10 cellular contexts compared by ENCODE assay signal in genomic region chr2:96245609-96246390, GRCh38. TPM values are rescaled to one million over a fixed set of nuclear protein-coding genes. Genes with fewer than 3 reads are reported as not detected.
DNase-seq lines count a peak whose midpoint lies in the region; ATAC-seq, FAIRE-seq and TF ChIP-seq lines count a peak whose summit lies in the region.
"Had no signal": no experiment of that assay in that cellular context is flagged by ENCODE, and none has a peak within 500 bp of the region (broad histone marks: within the 10 kb centered on the region; RNA-seq: fewer than 3 reads in every experiment).

No MANE protein-coding gene starts in this region.

- DNase-seq in GM23248 = peak; percentile 47
- peak; percentile 74 for DNase-seq in OCI-LY7 (ENCODE audit: low spot score)
- no peak for DNase-seq in colonic mucosa
- no peak for DNase-seq in DMS 273 treated with DMSO at 0.1 percent for 48 hours (lab: John Stamatoyannopoulos, UW)
- DNase-seq in small intestine = no peak

- TF ChIP-seq CTCF in OCI-LY7 (conservative IDR thresholded peaks at IDR 0.05; ENCODE audit: low read length) (0 out of 2 replicates have a peak, but pooled peaks have one; percentile 15), colonic mucosa (IDR thresholded peaks at IDR 0.05) (no peak), neutrophil (IDR thresholded peaks at IDR 0.05) (peak; percentile 70)

- intact Hi-C loops in OCI-LY7 (cut with micrococcal nuclease; ENCODE audit: unreplicated experiment) = no loop called here
- intact Hi-C loops in colonic mucosa (cut with DNase I) = no loop called here

- H3F3A ChIP-seq in GM23248 (ENCODE audit: insufficient read depth) = peaks cover 40% of the 10 kb centered on the region

- BruUV-seq in OCI-LY7 (replicated peaks; lab: Mats Ljungman, UMichigan) = no TSS peak

- no peak overlapping the region for H3K4me3 ChIP-seq in GM23248
- H3K4me3 ChIP-seq in OCI-LY7 (ENCODE audit: low read depth, low read length, poor library complexity, severe bottlenecking) = no peak overlapping the region
- H3K4me3 ChIP-seq in colonic mucosa = no peak overlapping the region
- H3K4me3 ChIP-seq in neutrophil (ENCODE audit: low read depth in 1 of 2, low read length in 1 of 2) = peak overlapping the region; percentile 5 to 31
- H3K4me3 ChIP-seq in small intestine (ENCODE audit: low read depth in 1 of 2, low read length in 2 of 2) = no peak overlapping the region

- H4K20me1 ChIP-seq in GM23248 (ENCODE audit: insufficient read depth) (no peaks in the 10 kb centered on the region), OCI-LY7 (ENCODE audit: insufficient read depth, low read length) (no peaks in the 10 kb centered on the region)

- H3K9me3 ChIP-seq in GM23248 (ENCODE audit: low read depth) (no peaks in the 10 kb centered on the region), OCI-LY7 (ENCODE audit: low read length) (no peaks in the 10 kb centered on the region), colonic mucosa (no peaks in the 10 kb centered on the region), neutrophil (no peaks in the 10 kb centered on the region), small intestine (ENCODE audit: control insufficient read depth, low read depth) (no peaks in the 10 kb centered on the region)

- 88 to 89% methylated on average over 8 of the region's 8 CpGs for WGBS in GM23248 (ENCODE audit: low coverage in 1 of 2, low lambda C conversion rate in 2 of 2, missing lambda C conversion rate in 2 of 2), 2 experiments
- WGBS in small intestine, 3 donors = 85 to 93% (median 89%) methylated on average over 8 of the region's 8 CpGs

- H3K9me2 ChIP-seq in GM23248 (ENCODE audit: insufficient read depth) (no peaks in the 10 kb centered on the region), OCI-LY7 (ENCODE audit: insufficient read depth, low read length) (no peaks in the 10 kb centered on the region)

- FAIRE-seq in small intestine (lab: Jason Lieb, UNC) = no peak
- FAIRE-seq: H54, RCC 7860 had no signal

- H3K36me3 ChIP-seq in GM23248 (ENCODE audit: low read depth) (no peaks in the 10 kb centered on the region), OCI-LY7 (ENCODE audit: insufficient read depth, low read length) (peaks cover 10% of the 10 kb centered on the region), colonic mucosa (no peaks in the 10 kb centered on the region), neutrophil (peaks cover 28% of the 10 kb centered on the region), small intestine (ENCODE audit: control insufficient read depth in 2 of 2, insufficient read depth in 2 of 2, low read length in 2 of 2) (peaks cover 0 to 3% of the 10 kb centered on the region in 2 donors)

- H3K4me1 ChIP-seq in GM23248 (ENCODE audit: insufficient read depth) = peaks cover 26% of the 10 kb centered on the region
- peaks cover 49% of the 10 kb centered on the region for H3K4me1 ChIP-seq in OCI-LY7 (ENCODE audit: insufficient read depth, low read length, poor library complexity, severe bottlenecking)
- no peaks in the 10 kb centered on the region for H3K4me1 ChIP-seq in colonic mucosa
- peaks cover 64 to 73% of the 10 kb centered on the region in 2 experiments for H3K4me1 ChIP-seq in neutrophil (ENCODE audit: control insufficient read depth in 1 of 2, insufficient read depth in 1 of 2, low read depth in 1 of 2, low read length in 1 of 2)
- peaks cover 0 to 5% of the 10 kb centered on the region in 2 donors for H3K4me1 ChIP-seq in small intestine (ENCODE audit: control insufficient read depth in 2 of 2, insufficient read depth in 1 of 2, low read depth in 1 of 2, low read length in 1 of 2)

- ATAC-seq in HG02870 (IDR thresholded peaks at IDR 0.05; ENCODE audit: unreplicated experiment) (no peak), GM18909 (IDR thresholded peaks at IDR 0.05; ENCODE audit: poor library complexity, unreplicated experiment) (no peak)

- H3K79me2 ChIP-seq in GM23248 (ENCODE audit: insufficient read depth) (no peaks in the 10 kb centered on the region), OCI-LY7 (ENCODE audit: insufficient read depth, low read depth, low read length) (no peaks in the 10 kb centered on the region)

- H3K27me3 ChIP-seq in GM23248 (replicated peaks; ENCODE audit: insufficient read depth) = no peaks in the 10 kb centered on the region
- H3K27me3 ChIP-seq in colonic mucosa = no peaks in the 10 kb centered on the region
- H3K27me3 ChIP-seq in neutrophil = no peaks in the 10 kb centered on the region
- H3K27me3 ChIP-seq in small intestine (ENCODE audit: control insufficient read depth in 2 of 2, insufficient read depth in 2 of 2, low read length in 2 of 2) = no peaks in the 10 kb centered on the region

- CTCF ChIA-PET in OCI-LY7 (lab: Charles Lee; ENCODE audit: unreplicated experiment) = interaction anchor here (1.8 kb wide), 1 partner anchor 14 kb away, joined by 6 read pairs; no protein-coding TSS in a partner anchor

- no peak overlapping the region for H3K27ac ChIP-seq in GM23248
- peak overlapping the region; percentile 39 for H3K27ac ChIP-seq in OCI-LY7 (ENCODE audit: low read depth, low read length, poor library complexity, severe bottlenecking)
- H3K27ac ChIP-seq in colonic mucosa = peak overlapping the region; percentile 17
- peak overlapping the region; percentile 99 for H3K27ac ChIP-seq in neutrophil
- H3K27ac ChIP-seq in small intestine (ENCODE audit: low read depth in 1 of 2, low read length in 1 of 2) = peak overlapping the region in 1 of 2 donors; percentile 33

- POLR2A ChIA-PET in OCI-LY7 (lab: Charles Lee) = interaction anchor here (1.1 to 2.1 kb wide), 4 partner anchors 10 to 15 kb away, joined by 4 to 7 read pairs (median 5); no protein-coding TSS in a partner anchor

- H3K4me2 ChIP-seq in GM23248 (ENCODE audit: unreplicated experiment) = no peak overlapping the region
- H3K4me2 ChIP-seq in OCI-LY7 (ENCODE audit: low read length) = peak overlapping the region; percentile 38; the same call in 1 of the 2 replicates

- H3K9ac ChIP-seq in GM23248 (no peak overlapping the region), colonic mucosa (ENCODE audit: low read depth in 2 of 2, low read length in 2 of 2) (no peak overlapping the region)

- in situ Hi-C loops in GM23248 (cut with MboI) = no loop called here

- no peak overlapping the region for H2AFZ ChIP-seq in GM23248
- H2AFZ ChIP-seq in OCI-LY7 (ENCODE audit: low read length) = peak overlapping the region; percentile 4; the same call in 1 of the 2 replicates

RNA-seq across cellular contexts. Expression of gene TMEM127, which starts 20.0 kb away (rescaled TPM):
- total RNA-seq in GM23248 (2014; rRNA removed; shearing (Covaris generic)) = 43.6 and 46.8 TPM in 2 replicates
- polyA plus RNA-seq in GM23248 (2016; fragmentation: Nextera tagmentation; extraction: Ambion mirVana) (33.4 and 34.0 TPM in 2 replicates), small intestine (10 to 100 TPM; 12.1 to 27.6 (median 14.6) TPM)
- 12.0 and 12.1 TPM in 2 replicates for total RNA-seq in OCI-LY7 (2014; rRNA removed; shearing (Covaris generic))
- total RNA-seq in OCI-LY7 (2022) (20.4 and 21.1 TPM in 2 replicates), colonic mucosa (10 to 100 TPM; 61.9 to 81.1 TPM)

RNA-seq across cellular contexts. Expression of gene CIAO1, which starts 20.2 kb away (rescaled TPM):
- 110 and 126 TPM in 2 replicates for total RNA-seq in GM23248 (2014; rRNA removed; shearing (Covaris generic))
- polyA plus RNA-seq in GM23248 (2016; fragmentation: Nextera tagmentation; extraction: Ambion mirVana) (69.3 and 71.1 TPM in 2 replicates), small intestine (10 to 100 TPM; 50.3 to 59.9 (median 53.2) TPM)
- 89.8 and 128 TPM in 2 replicates for total RNA-seq in OCI-LY7 (2014; rRNA removed; shearing (Covaris generic))
- total RNA-seq in OCI-LY7 (2022) (85.2 and 89.6 TPM in 2 replicates), colonic mucosa (10 to 100 TPM; 56.0 to 75.5 TPM)

RNA-seq across cellular contexts. Expression of gene STARD7, which starts 37.2 kb away (rescaled TPM):
- 120 and 129 TPM in 2 replicates for total RNA-seq in GM23248 (2014; rRNA removed; shearing (Covaris generic))
- polyA plus RNA-seq in GM23248 (2016; fragmentation: Nextera tagmentation; extraction: Ambion mirVana) = 93.3 and 94.2 TPM in 2 replicates
- total RNA-seq in OCI-LY7 (2014; rRNA removed; shearing (Covaris generic)) = 208 and 239 TPM in 2 replicates
- 186 and 206 TPM in 2 replicates for total RNA-seq in OCI-LY7 (2022)
- total RNA-seq in colonic mucosa = 100 to 1,000 TPM; 102 to 179 TPM
- 10 to 100 TPM; 44.5 to 84.5 (median 48.9) TPM for polyA plus RNA-seq in small intestine

RNA-seq across cellular contexts. Expression of gene SNRNP200, which starts 59.5 kb away (rescaled TPM):
- total RNA-seq in GM23248 (2014; rRNA removed; shearing (Covaris generic)) = 30.6 and 34.2 TPM in 2 replicates
- 40.5 and 41.8 TPM in 2 replicates for polyA plus RNA-seq in GM23248 (2016; fragmentation: Nextera tagmentation; extraction: Ambion mirVana)
- 76.0 and 79.3 TPM in 2 replicates for total RNA-seq in OCI-LY7 (2014; rRNA removed; shearing (Covaris generic))
- total RNA-seq in OCI-LY7 (2022) = 213 and 216 TPM in 2 replicates
- total RNA-seq in colonic mucosa = 100 to 1,000 TPM in 1 of 2 donors, 10 to 100 TPM in 1; 90.4 to 127 TPM
- polyA plus RNA-seq in small intestine = 10 to 100 TPM; 55.4 to 72.0 (median 61.7) TPM

Comparison
In these comparisons a context has a peak if more than half of its experiments do, and no peak if none do; other contexts are left out.
1. DNase-seq: peak in GM23248 (single experiment) and OCI-LY7 (single experiment); none in colonic mucosa (single experiment), DMS 273 treated with DMSO at 0.1 percent for 48 hours (single experiment) and small intestine (single experiment).
2. H3K4me3 ChIP-seq: peak in neutrophil (2 of 2); none in GM23248 (single experiment), OCI-LY7 (single experiment), colonic mucosa (single experiment) and small intestine (0 of 2).